ENCODE assay signal across 9 cellular contexts in genomic region chr4:108622022-108622421, GRCh38. TPM values are rescaled to one million over a fixed set of nuclear protein-coding genes. Genes with fewer than 3 reads are reported as not detected.
DNase-seq lines count a peak whose midpoint lies in the region; ATAC-seq and TF ChIP-seq lines count a peak whose summit lies in the region.
"Had no signal": no experiment of that assay in that cellular context is flagged by ENCODE, and none has a peak within 500 bp of the region (broad histone marks: within the 10 kb centered on the region; RNA-seq: fewer than 3 reads in every experiment).

No MANE protein-coding gene starts in this region.

- ATAC-seq in activated CD4-positive, alpha-beta T cell treated with anti-CD3 and anti-CD28 coated beads for 36 hours, result peak; percentile 47
- ATAC-seq in RWPE2 (ENCODE audit: low read depth) (no peak), psoas muscle (no peak), GM18520 (IDR thresholded peaks at IDR 0.05; ENCODE audit: unreplicated experiment) (no peak), HG03469 (IDR thresholded peaks at IDR 0.05; ENCODE audit: unreplicated experiment) (no peak)

- H3K36me3 ChIP-seq in RWPE2 (ENCODE audit: low read depth) (peaks cover 60% of the 10 kb centered on the region), psoas muscle (ENCODE audit: insufficient read depth in 1 of 2, low read depth in 1 of 2) (peaks cover 17 to 54% of the 10 kb centered on the region in 2 donors), colonic mucosa (peaks cover 21% of the 10 kb centered on the region)

- H3K27ac Mint-ChIP-seq in activated CD4-positive, alpha-beta T cell treated with anti-CD3 and anti-CD28 coated beads for 36 hours, result peak overlapping the region; percentile 87

- peak overlapping the region in 1 of 2 donors; percentile 89 for H3K9ac ChIP-seq in colonic mucosa (ENCODE audit: low read depth in 2 of 2, low read length in 2 of 2)

- intact Hi-C loops in activated CD4-positive, alpha-beta T cell treated with anti-CD3 and anti-CD28 coated beads for 36 hours (cut with DNase I, micrococcal nuclease), result loop anchor here in 1 of 2 experiments (5.0 kb wide), 2 partner anchors 455 to 585 kb away; partner anchors contain the start of gene LEF1
- intact Hi-C loops in psoas muscle (cut with DNase I) (no loop called here), colonic mucosa (cut with DNase I) (no loop called here)

- POLR2A ChIA-PET in activated CD4-positive, alpha-beta T cell treated with anti-CD3 and anti-CD28 coated beads for 36 hours (lab: Charles Lee), result interaction anchor here (0.7 to 1.2 kb wide), 3 partner anchors 8 to 592 kb away, joined by 3 to 4 read pairs (median 3); partner anchors contain the start of gene OSTC

- peak overlapping the region; percentile 90 for H3K4me3 Mint-ChIP-seq in activated CD4-positive, alpha-beta T cell treated with anti-CD3 and anti-CD28 coated beads for 36 hours

- no peak for TF ChIP-seq CTCF in RWPE2 (IDR thresholded peaks at IDR 0.05; ENCODE audit: poor library complexity, severe bottlenecking)
- TF ChIP-seq CTCF in epithelial cell of esophagus (IDR thresholded peaks at IDR 0.05; ENCODE audit: insufficient read depth, low read depth, low read length, missing control alignments), result no peak
- TF ChIP-seq CTCF in psoas muscle (IDR thresholded peaks at IDR 0.05), result no peak
- TF ChIP-seq CTCF in colonic mucosa (IDR thresholded peaks at IDR 0.05), result no peak

- H3K4me1 ChIP-seq in RWPE2 (ENCODE audit: insufficient read depth, poor library complexity, severe bottlenecking), result peaks cover 11% of the 10 kb centered on the region
- peaks cover 17% of the 10 kb centered on the region for H3K4me1 ChIP-seq in psoas muscle
- H3K4me1 ChIP-seq in colonic mucosa, result peaks cover 6% of the 10 kb centered on the region

- CTCF ChIA-PET in activated CD4-positive, alpha-beta T cell treated with anti-CD3 and anti-CD28 coated beads for 36 hours (lab: Charles Lee), result interaction anchor here (1.1 kb wide), 2 partner anchors 15 to 28 kb away, joined by 3 read pairs; partner anchors contain the start of gene OSTC

- H3K4me3 ChIP-seq in RWPE2 (ENCODE audit: severe bottlenecking) (peak overlapping the region; percentile 48), epithelial cell of esophagus (ENCODE audit: low read length) (peak overlapping the region; percentile 93), psoas muscle (peak overlapping the region; percentile 85), colonic mucosa (no peak overlapping the region)

- 88 to 93% (median 92%) methylated on average over 4 of the region's 4 CpGs for WGBS in psoas muscle, 3 donors

- H3K27me3 Mint-ChIP-seq in activated CD4-positive, alpha-beta T cell treated with anti-CD3 and anti-CD28 coated beads for 36 hours, result no peaks in the 10 kb centered on the region

- H3K27ac ChIP-seq in RWPE2 (ENCODE audit: poor library complexity, severe bottlenecking), result peak overlapping the region; percentile 62
- H3K27ac ChIP-seq in psoas muscle, result peak overlapping the region; percentile 89
- H3K27ac ChIP-seq in colonic mucosa, result no peak overlapping the region

- H3K9me3 ChIP-seq in RWPE2 (ENCODE audit: severe bottlenecking) (no peaks in the 10 kb centered on the region), psoas muscle (no peaks in the 10 kb centered on the region), colonic mucosa (no peaks in the 10 kb centered on the region)

- DNase-seq in activated CD4-positive, alpha-beta T cell treated with anti-CD3 and anti-CD28 coated beads for 36 hours, result peak; percentile 48
- DNase-seq in activated CD4-positive, alpha-beta T cell treated with anti-CD3 and anti-CD28 coated beads, Interleukin-2, amount 50 U/mL, for 1 hour, result no peak
- DNase-seq in RWPE2 (ENCODE audit: low spot score) (no peak), epithelial cell of esophagus (ENCODE audit: low read depth) (no peak), psoas muscle (no peak), colonic mucosa (no peak)
- DNase-seq: NCI-H2171 treated with DMSO at 0.1 percent for 48 hours had no signal

- H3K9me3 Mint-ChIP-seq in activated CD4-positive, alpha-beta T cell treated with anti-CD3 and anti-CD28 coated beads for 36 hours (ENCODE audit: low read depth), result no peaks in the 10 kb centered on the region

- H3K27me3 ChIP-seq in RWPE2 (ENCODE audit: insufficient read depth, poor library complexity, severe bottlenecking) (no peaks in the 10 kb centered on the region), psoas muscle (ENCODE audit: insufficient read depth in 3 of 3, low read length in 2 of 3) (no peaks in the 10 kb centered on the region), colonic mucosa (no peaks in the 10 kb centered on the region)

- peaks cover 56% of the 10 kb centered on the region for H3K4me1 Mint-ChIP-seq in activated CD4-positive, alpha-beta T cell treated with anti-CD3 and anti-CD28 coated beads for 36 hours

- H3K36me3 Mint-ChIP-seq in activated CD4-positive, alpha-beta T cell treated with anti-CD3 and anti-CD28 coated beads for 36 hours (ENCODE audit: low read depth), result peaks cover 77% of the 10 kb centered on the region

RNA-seq across cellular contexts. Expression of gene RPL34, which starts 1.6 kb away (rescaled TPM):
- total RNA-seq in activated CD4-positive, alpha-beta T cell treated with anti-CD3 and anti-CD28 coated beads for 36 hours, result 1,000 to 10,000 TPM; 1,121 to 1,847 TPM
- total RNA-seq in psoas muscle, result 100 to 1,000 TPM; 614 to 727 (median 691) TPM
- polyA plus RNA-seq in psoas muscle, result 1,000 to 10,000 TPM; 1,899 to 2,947 (median 2,473) TPM
- total RNA-seq in colonic mucosa, result 1,000 to 10,000 TPM in 1 of 2 donors, 100 to 1,000 TPM in 1; 838 to 1,046 TPM

RNA-seq across cellular contexts. Expression of gene OSTC, which starts 28.4 kb away (rescaled TPM):
- 10 to 100 TPM; 50.5 to 78.5 TPM for total RNA-seq in activated CD4-positive, alpha-beta T cell treated with anti-CD3 and anti-CD28 coated beads for 36 hours
- total RNA-seq in psoas muscle, result 10 to 100 TPM; 17.6 to 29.8 (median 21.2) TPM
- 10 to 100 TPM; 34.6 to 86.3 (median 51.0) TPM for polyA plus RNA-seq in psoas muscle
- 10 to 100 TPM; 81.4 to 93.7 TPM for total RNA-seq in colonic mucosa
